In genomic region chr16:27318399-27319256, GRCh38 we compare ENCODE assay signal across 9 cellular contexts. TPM values are rescaled to one million over a fixed set of nuclear protein-coding genes. Genes with fewer than 3 reads are reported as not detected.
DNase-seq lines count a peak whose midpoint lies in the region; ATAC-seq, FAIRE-seq and TF ChIP-seq lines count a peak whose summit lies in the region.
"Had no signal": no experiment of that assay in that cellular context is flagged by ENCODE, and none has a peak within 500 bp of the region (broad histone marks: within the 10 kb centered on the region; RNA-seq: fewer than 3 reads in every experiment).

No MANE protein-coding gene starts in this region.

- in situ Hi-C loops in GM13976 (cut with MboI; ENCODE audit: low sequenced_read_pairs, unreplicated experiment) (no loop called here), HepG2 (cut with HindIII; ENCODE audit: extremely low pct_ligation_motif_present, low pct_unique_long_range_greater_than_20kb) (no loop called here)

- no peak overlapping the region for H3K9ac ChIP-seq in HepG2 (ENCODE audit: insufficient read depth, low read depth, low read length)

- no TSS peak for BruUV-seq in HepG2 (replicated peaks; lab: Mats Ljungman, UMichigan)

- H3K4me3 Mint-ChIP-seq in activated naive CD8-positive, alpha-beta T cell treated with anti-CD3 and anti-CD28 coated beads, Interleukin-2, amount 10 ng/mL, durations not matched to agents 7 days and 5 days: peak overlapping the region; percentile 93

- H3K27me3 Mint-ChIP-seq in activated naive CD8-positive, alpha-beta T cell treated with anti-CD3 and anti-CD28 coated beads, Interleukin-2, amount 10 ng/mL, durations not matched to agents 7 days and 5 days: no peaks in the 10 kb centered on the region

- H3K4me1 Mint-ChIP-seq in activated naive CD8-positive, alpha-beta T cell treated with anti-CD3 and anti-CD28 coated beads, Interleukin-2, amount 10 ng/mL, durations not matched to agents 7 days and 5 days: peaks cover 70% of the 10 kb centered on the region

- no peaks in the 10 kb centered on the region for H3K9me3 Mint-ChIP-seq in activated naive CD8-positive, alpha-beta T cell treated with anti-CD3 and anti-CD28 coated beads, Interleukin-2, amount 10 ng/mL, durations not matched to agents 7 days and 5 days

- FAIRE-seq in HepG2 (lab: Jason Lieb, UNC): peak; percentile 36
- FAIRE-seq: endothelial cell of umbilical vein had no signal

- DNase-seq in GM13976 (ENCODE audit: low spot score): peak; percentile 57
- peak; percentile 70 for DNase-seq in SIG-M5 (lab: John Stamatoyannopoulos, UW)
- DNase-seq in activated naive CD8-positive, alpha-beta T cell treated with anti-CD3 and anti-CD28 coated beads, Interleukin-2, amount 10 ng/mL, durations not matched to agents 7 days and 5 days: peak; percentile 68
- no peak for DNase-seq in HepG2 (ENCODE audit: low spot score)
- DNase-seq in stimulated activated CD8-positive, alpha-beta memory T cell treated with anti-CD3 and anti-CD28 coated beads, Interleukin-12 subunit alpha, Interleukin-12 subunit beta, amount 100 ng/mL, for 24 hours (ENCODE audit: extremely low read depth): peak; percentile 16
- no peak for DNase-seq in occipital lobe (lab: John Stamatoyannopoulos, UW)

- no peak overlapping the region for H3K4me3 ChIP-seq in HepG2 (replicated peaks in 1 of 3; ENCODE audit: insufficient read depth in 1 of 3, low read depth in 2 of 3, low read length in 3 of 3)

- TF ChIP-seq POLR2A in HepG2 (IDR thresholded peaks at IDR 0.05; ENCODE audit: insufficient read depth in 1 of 2, low read depth in 2 of 2, low read length in 2 of 2): no peak

- H2AFZ ChIP-seq in HepG2 (ENCODE audit: low read length): no peak overlapping the region

- WGBS in HepG2 (ENCODE audit: low lambda C conversion rate): 94% methylated on average over 18 of the region's 18 CpGs

- TF ChIP-seq EP300 in HepG2 (IDR thresholded peaks at IDR 0.05; ENCODE audit: low read depth in 2 of 2, low read length in 2 of 2): no peak
- no peak for TF ChIP-seq EP300 in HepG2 (CRISPR knock-in tag; IDR thresholded peaks at IDR 0.05; ENCODE audit: borderline replicate concordance)

- peaks cover 62% of the 10 kb centered on the region for H3K79me2 ChIP-seq in HepG2 (ENCODE audit: insufficient read depth, low read length)

- intact Hi-C loops in HepG2 (cut with micrococcal nuclease; ENCODE audit: unreplicated experiment): no loop called here

- no peak overlapping the region for H3K4me2 ChIP-seq in HepG2 (ENCODE audit: low read depth, low read length)

- peak; percentile 76 for ATAC-seq in activated naive CD8-positive, alpha-beta T cell treated with anti-CD3 and anti-CD28 coated beads, Interleukin-2, amount 10 ng/mL, durations not matched to agents 7 days and 5 days (ENCODE audit: low read depth)
- ATAC-seq in HepG2 (no peak), HG02798 (IDR thresholded peaks at IDR 0.05; ENCODE audit: poor library complexity, unreplicated experiment) (no peak), HG02981 (IDR thresholded peaks at IDR 0.05; ENCODE audit: unreplicated experiment) (no peak)

- no peak for TF ChIP-seq CTCF in GM13976 (IDR thresholded peaks at IDR 0.05; ENCODE audit: borderline replicate concordance, control extremely low read depth, extremely low read depth, insufficient read depth, missing control alignments)
- no peak for TF ChIP-seq CTCF in HepG2 (CRISPR knock-in tag; IDR thresholded peaks at IDR 0.05)

- H3K27ac ChIP-seq in HepG2 (ENCODE audit: extremely low read length, insufficient read depth, low read length): no peak overlapping the region

- H3K36me3 Mint-ChIP-seq in activated naive CD8-positive, alpha-beta T cell treated with anti-CD3 and anti-CD28 coated beads, Interleukin-2, amount 10 ng/mL, durations not matched to agents 7 days and 5 days: peaks cover 65% of the 10 kb centered on the region

- POLR2A ChIA-PET in activated naive CD8-positive, alpha-beta T cell treated with anti-CD3 and anti-CD28 coated beads, Interleukin-2, amount 10 ng/mL, durations not matched to agents 7 days and 5 days (lab: Charles Lee): interaction anchor here (0.5 to 10.0 kb wide), 19 partner anchors 8 to 145 kb away, joined by 3 to 275 read pairs (median 4); partner anchors contain the start of genes IL21R, KDM8 and NSMCE1
- POLR2A ChIA-PET in HepG2 (lab: Yijun Ruan, JAX): interaction anchor here (0.6 to 3.3 kb wide), 2 partner anchors 49 to 102 kb away, joined by 3 to 10 read pairs; no protein-coding TSS in a partner anchor

- peaks cover 4% of the 10 kb centered on the region; the same call in 1 of the 2 replicates for H4K20me1 ChIP-seq in HepG2 (ENCODE audit: insufficient read depth, low read length)

- no peak for TF ChIP-seq RAD21 in HepG2 (CRISPR knock-in tag; IDR thresholded peaks at IDR 0.05)

- H3K4me1 ChIP-seq in HepG2 (ENCODE audit: insufficient read depth, low read length): peaks cover 76% of the 10 kb centered on the region

- CTCF ChIA-PET in HepG2 (lab: Yijun Ruan, JAX; ENCODE audit: low intra/inter-chr PET ratio, low total read pairs): no interaction called here

- H3K27me3 ChIP-seq in HepG2 (ENCODE audit: control insufficient read depth in 1 of 2, insufficient read depth in 2 of 2, low read length in 2 of 2): no peaks in the 10 kb centered on the region; a peak in 1 of 5 replicates

- peak overlapping the region; percentile 99 for H3K27ac Mint-ChIP-seq in activated naive CD8-positive, alpha-beta T cell treated with anti-CD3 and anti-CD28 coated beads, Interleukin-2, amount 10 ng/mL, durations not matched to agents 7 days and 5 days

- H3K36me3 ChIP-seq in HepG2 (replicated peaks in 1 of 2; ENCODE audit: control insufficient read depth in 1 of 2, insufficient read depth in 2 of 2, low read length in 2 of 2): peaks cover 0 to 2% of the 10 kb centered on the region in 2 experiments; a peak in 2 of 5 replicates

- no peaks in the 10 kb centered on the region for H3K9me3 ChIP-seq in HepG2 (ENCODE audit: low read length)

TF ChIP-seq in HepG2, 621 proteins besides CTCF, POLR2A, EP300 and RAD21 (continues in another document):
- TF ChIP-seq CHD4 (IDR thresholded peaks at IDR 0.05; ENCODE audit: borderline replicate concordance, low read length): no peak
- TF ChIP-seq KLF15 (CRISPR knock-in tag; IDR thresholded peaks at IDR 0.05; ENCODE audit: borderline replicate concordance): no peak
- no peak for TF ChIP-seq GABPA (IDR thresholded peaks at IDR 0.05; ENCODE audit: low read depth, low read length)
- no peak for TF ChIP-seq GABPA (CRISPR knock-in tag; IDR thresholded peaks at IDR 0.05; ENCODE audit: low read depth)

RNA-seq across cellular contexts. Expression of gene IL4R, which starts 4.9 kb away (rescaled TPM):
- total RNA-seq in activated naive CD8-positive, alpha-beta T cell treated with anti-CD3 and anti-CD28 coated beads, Interleukin-2, amount 10 ng/mL, durations not matched to agents 7 days and 5 days: 100 to 1,000 TPM; 215 TPM
- 7.6 and 15.9 TPM in 2 replicates for total RNA-seq in HepG2 (2016; rRNA removed; fragmentation: Illumina TruSeq; extraction: Trizol)
- 8.0 and 9.2 TPM in 2 replicates for total RNA-seq in HepG2 (2016; cell fraction: cytosol; rRNA removed; fragmentation: Illumina TruSeq; extraction: Trizol; ENCODE audit: low read depth)
- total RNA-seq in HepG2 (2016; cell fraction: insoluble cytoplasmic fraction; rRNA removed; fragmentation: Illumina TruSeq; extraction: Trizol): 6.9 and 15.8 TPM in 2 replicates
- total RNA-seq in HepG2 (2016; cell fraction: membrane; rRNA removed; fragmentation: Illumina TruSeq; extraction: Trizol): 9.4 and 9.6 TPM in 2 replicates
- total RNA-seq in HepG2 (2016; cell fraction: nucleus; rRNA removed; fragmentation: Illumina TruSeq; extraction: Trizol): 16.4 and 21.4 TPM in 2 replicates
- 49.6 and 60.7 TPM in 2 replicates for polyA plus RNA-seq in HepG2 (2011; rRNA removed)
- 30.7 and 32.4 TPM in 2 replicates for polyA plus RNA-seq in HepG2 (2011; cell fraction: cytosol; rRNA removed)
- 61.1 and 65.1 TPM in 2 replicates for polyA plus RNA-seq in HepG2 (2011; cell fraction: nucleus; rRNA removed)
- 13.9 and 22.1 TPM in 2 replicates for polyA plus RNA-seq in HepG2 (2012)
- polyA plus RNA-seq in HepG2 (2016; cell fraction: cytosol; fragmentation: Illumina TruSeq; extraction: Trizol; ENCODE audit: low read depth): 1.4 and 1.8 TPM in 2 replicates
- 6.0 and 8.1 TPM in 2 replicates for polyA plus RNA-seq in HepG2 (2016; cell fraction: insoluble cytoplasmic fraction; fragmentation: Illumina TruSeq; extraction: Trizol; ENCODE audit: low read depth)
- 3.4 and 3.5 TPM in 2 replicates for polyA plus RNA-seq in HepG2 (2016; cell fraction: membrane; fragmentation: Illumina TruSeq; extraction: Trizol; ENCODE audit: low read depth)
- polyA plus RNA-seq in HepG2 (2016; cell fraction: nucleus; fragmentation: Illumina TruSeq; extraction: Trizol; ENCODE audit: insufficient read depth, low read depth): 38.0 and 39.0 TPM in 2 replicates
- polyA minus RNA-seq in HepG2 (2011; rRNA and poly(A)+ RNA removed; ENCODE audit: low replicate concordance): 54.4 and 98.2 TPM in 2 replicates
- polyA minus RNA-seq in HepG2 (2011; cell fraction: cytosol; rRNA and poly(A)+ RNA removed): 19.2 and 23.0 TPM in 2 replicates
- 30.3 and 37.8 TPM in 2 replicates for polyA minus RNA-seq in HepG2 (2011; cell fraction: nucleus; rRNA and poly(A)+ RNA removed)
- 1.1 TPM for total RNA-seq in occipital lobe

RNA-seq across cellular contexts. Expression of gene NSMCE1, which starts 50.1 kb away (rescaled TPM):
- 10 to 100 TPM; 69.0 to 75.6 TPM for total RNA-seq in activated naive CD8-positive, alpha-beta T cell treated with anti-CD3 and anti-CD28 coated beads, Interleukin-2, amount 10 ng/mL, durations not matched to agents 7 days and 5 days
- total RNA-seq in HepG2 (2016; rRNA removed; fragmentation: Illumina TruSeq; extraction: Trizol) (52.9 and 53.2 TPM in 2 replicates), occipital lobe (26.4 TPM)
- 17.2 and 19.5 TPM in 2 replicates for total RNA-seq in HepG2 (2016; cell fraction: cytosol; rRNA removed; fragmentation: Illumina TruSeq; extraction: Trizol; ENCODE audit: low read depth)
- total RNA-seq in HepG2 (2016; cell fraction: insoluble cytoplasmic fraction; rRNA removed; fragmentation: Illumina TruSeq; extraction: Trizol): 55.4 and 56.5 TPM in 2 replicates
- 25.5 and 27.7 TPM in 2 replicates for total RNA-seq in HepG2 (2016; cell fraction: membrane; rRNA removed; fragmentation: Illumina TruSeq; extraction: Trizol)
- 28.0 and 30.5 TPM in 2 replicates for total RNA-seq in HepG2 (2016; cell fraction: nucleus; rRNA removed; fragmentation: Illumina TruSeq; extraction: Trizol)
- 42.7 and 43.5 TPM in 2 replicates for polyA plus RNA-seq in HepG2 (2011; rRNA removed)
- polyA plus RNA-seq in HepG2 (2011; cell fraction: cytosol; rRNA removed): 43.3 and 48.1 TPM in 2 replicates
- polyA plus RNA-seq in HepG2 (2011; cell fraction: nucleus; rRNA removed): 9.6 and 20.1 TPM in 2 replicates
- polyA plus RNA-seq in HepG2 (2012): 63.6 and 69.8 TPM in 2 replicates
- 16.5 and 23.5 TPM in 2 replicates for polyA plus RNA-seq in HepG2 (2016; cell fraction: cytosol; fragmentation: Illumina TruSeq; extraction: Trizol; ENCODE audit: low read depth)
- polyA plus RNA-seq in HepG2 (2016; cell fraction: insoluble cytoplasmic fraction; fragmentation: Illumina TruSeq; extraction: Trizol; ENCODE audit: low read depth): 55.4 and 59.8 TPM in 2 replicates
- polyA plus RNA-seq in HepG2 (2016; cell fraction: membrane; fragmentation: Illumina TruSeq; extraction: Trizol; ENCODE audit: low read depth): 23.1 and 25.4 TPM in 2 replicates
- polyA plus RNA-seq in HepG2 (2016; cell fraction: nucleus; fragmentation: Illumina TruSeq; extraction: Trizol; ENCODE audit: insufficient read depth, low read depth): 58.1 and 59.0 TPM in 2 replicates
- 68.2 and 105 TPM in 2 replicates for polyA minus RNA-seq in HepG2 (2011; rRNA and poly(A)+ RNA removed; ENCODE audit: low replicate concordance)
- 19.2 and 19.6 TPM in 2 replicates for polyA minus RNA-seq in HepG2 (2011; cell fraction: cytosol; rRNA and poly(A)+ RNA removed)
- 12.1 and 29.7 TPM in 2 replicates for polyA minus RNA-seq in HepG2 (2011; cell fraction: nucleus; rRNA and poly(A)+ RNA removed)

Comparison
In these comparisons a context has a peak if more than half of its experiments do, and no peak if none do; other contexts are left out.
1. DNase-seq: peak in GM13976 (single experiment), SIG-M5 (single experiment), activated naive CD8-positive, alpha-beta T cell treated with anti-CD3 and anti-CD28 coated beads, Interleukin-2, amount 10 ng/mL, durations not matched to agents 7 days and 5 days (single experiment) and stimulated activated CD8-positive, alpha-beta memory T cell treated with anti-CD3 and anti-CD28 coated beads, Interleukin-12 subunit alpha, Interleukin-12 subunit beta, amount 100 ng/mL, for 24 hours (single experiment); none in HepG2 (single experiment) and occipital lobe (single experiment).
2. RNA of gene IL4R, which starts 4.9 kb away (total RNA-seq): 215 TPM in activated naive CD8-positive, alpha-beta T cell treated with anti-CD3 and anti-CD28 coated beads, Interleukin-2, amount 10 ng/mL, durations not matched to agents 7 days and 5 days; 6.9 to 21.4 TPM in HepG2 and 1.1 TPM in occipital lobe (single experiment); every median in the first group is over 4 times any median in the second.